Comparison of ENCODE assay signal across 10 cellular contexts in genomic region chr3:49119439-49119838, GRCh38. TPM values are rescaled to one million over a fixed set of nuclear protein-coding genes. Genes with fewer than 3 reads are reported as not detected.
DNase-seq lines count a peak whose midpoint lies in the region; ATAC-seq and TF ChIP-seq lines count a peak whose summit lies in the region.
"Had no signal": no experiment of that assay in that cellular context is flagged by ENCODE, and none has a peak within 500 bp of the region (broad histone marks: within the 10 kb centered on the region; RNA-seq: fewer than 3 reads in every experiment).

No MANE protein-coding gene starts in this region.

- no TSS peak for BruUV-seq in Caco-2 (replicated peaks; lab: Mats Ljungman, UMichigan)
- BruUV-seq in PC-9 (replicated peaks; lab: Mats Ljungman, UMichigan), result no TSS peak

- H3K9me3 ChIP-seq in Caco-2 (no peaks in the 10 kb centered on the region), PC-9 (ENCODE audit: insufficient read depth, low read depth) (no peaks in the 10 kb centered on the region), endocrine pancreas (ENCODE audit: control insufficient read depth, low read length) (no peaks in the 10 kb centered on the region), mucosa of descending colon (no peaks in the 10 kb centered on the region)

- H3K36me3 ChIP-seq in Caco-2 (ENCODE audit: control insufficient read depth, insufficient read depth, low read length) (peaks cover 11% of the 10 kb centered on the region), PC-9 (ENCODE audit: low read depth) (peaks cover 11% of the 10 kb centered on the region; the same call in 1 of the 2 replicates), endocrine pancreas (ENCODE audit: control insufficient read depth, insufficient read depth, low read length) (peaks cover 12% of the 10 kb centered on the region), mucosa of descending colon (ENCODE audit: low read depth) (peaks cover 17% of the 10 kb centered on the region)

- H3K27me3 Mint-ChIP-seq in Caco-2 (ENCODE audit: insufficient read depth, unreplicated experiment), result no peaks in the 10 kb centered on the region
- no peaks in the 10 kb centered on the region for H3K27me3 Mint-ChIP-seq in osteocyte (ENCODE audit: unreplicated experiment)

- H3K4me3 ChIP-seq in Caco-2 (ENCODE audit: low read depth, low read length) (peak overlapping the region; percentile 90), PC-9 (peak overlapping the region; percentile 69), endocrine pancreas (ENCODE audit: control insufficient read depth, insufficient read depth, low read length) (peak overlapping the region; percentile 58), mucosa of descending colon (no peak overlapping the region)

- intact Hi-C loops in Caco-2 (cut with micrococcal nuclease; ENCODE audit: unreplicated experiment), result no loop called here
- intact Hi-C loops in PC-9 (cut with micrococcal nuclease; ENCODE audit: unreplicated experiment), result no loop called here
- intact Hi-C loops in mucosa of descending colon (cut with DNase I, micrococcal nuclease), result no loop called here

- no peak for ATAC-seq in mucosa of descending colon

- H3K9me2 ChIP-seq in PC-9 (ENCODE audit: insufficient read depth), result no peaks in the 10 kb centered on the region

- H3K36me3 Mint-ChIP-seq in Caco-2 (ENCODE audit: insufficient read depth, unreplicated experiment), result peaks cover 49% of the 10 kb centered on the region
- H3K36me3 Mint-ChIP-seq in osteocyte (ENCODE audit: unreplicated experiment), result peaks cover 36% of the 10 kb centered on the region

- H3K4me1 ChIP-seq in Caco-2 (peaks cover 9% of the 10 kb centered on the region; the same call in 1 of the 2 replicates), PC-9 (replicated peaks; ENCODE audit: insufficient read depth) (peaks cover 10% of the 10 kb centered on the region), endocrine pancreas (ENCODE audit: control insufficient read depth, insufficient read depth, low read length) (no peaks in the 10 kb centered on the region), mucosa of descending colon (ENCODE audit: low read depth) (peaks cover 20% of the 10 kb centered on the region)

- H3K4me2 ChIP-seq in PC-9, result peak overlapping the region; percentile 99

- TF ChIP-seq CTCF in Caco-2 (IDR thresholded peaks at IDR 0.05; ENCODE audit: insufficient read depth in 1 of 2, low read depth in 1 of 2, low read length in 1 of 2, severe bottlenecking in 1 of 2, unreplicated experiment in 1 of 2) (no peak), PC-9 (conservative IDR thresholded peaks at IDR 0.05) (no peak), osteocyte (IDR thresholded peaks at IDR 0.05) (no peak), mucosa of descending colon (IDR thresholded peaks at IDR 0.05) (no peak), GM13976 (IDR thresholded peaks at IDR 0.05; ENCODE audit: borderline replicate concordance, control extremely low read depth, extremely low read depth, insufficient read depth, missing control alignments) (no peak)

- in situ Hi-C loops in GM13976 (cut with MboI; ENCODE audit: low sequenced_read_pairs, unreplicated experiment), result no loop called here

- H3F3A ChIP-seq in PC-9 (ENCODE audit: insufficient read depth, low read depth), result peaks cover 29% of the 10 kb centered on the region

- H3K9me3 Mint-ChIP-seq in Caco-2 (ENCODE audit: unreplicated experiment), result no peaks in the 10 kb centered on the region
- no peaks in the 10 kb centered on the region for H3K9me3 Mint-ChIP-seq in osteocyte (ENCODE audit: unreplicated experiment)

- H3K9ac ChIP-seq in endocrine pancreas (ENCODE audit: control insufficient read depth, insufficient read depth, low read length), result no peak overlapping the region

- no peak for DNase-seq in Caco-2
- no peak for DNase-seq in PC-9
- no peak for DNase-seq in osteocyte (ENCODE audit: extremely low spot score, unreplicated experiment)
- DNase-seq in mucosa of descending colon, result no peak
- DNase-seq in LoVo (ENCODE audit: low spot score), result no peak
- no peak for DNase-seq in GM13976 (ENCODE audit: low spot score)
- DNase-seq in NCI-H1417 treated with DMSO at 0.1 percent for 48 hours (lab: John Stamatoyannopoulos, UW), result no peak
- DNase-seq: stimulated activated CD4-positive, alpha-beta T cell treated with anti-CD3 and anti-CD28 coated beads, Interleukin-15, amount 100 ng/mL, for 24 hours had no signal

- H3K4me3 Mint-ChIP-seq in Caco-2 (ENCODE audit: unreplicated experiment) (peak overlapping the region; percentile 79), osteocyte (ENCODE audit: unreplicated experiment) (peak overlapping the region; percentile 79)

- H3K27ac ChIP-seq in PC-9, result peak overlapping the region; percentile 76

- no peaks in the 10 kb centered on the region for H3K4me1 Mint-ChIP-seq in Caco-2 (ENCODE audit: low read depth, unreplicated experiment)
- peaks cover 10% of the 10 kb centered on the region for H3K4me1 Mint-ChIP-seq in osteocyte (ENCODE audit: unreplicated experiment)

- no peak overlapping the region for H2AFZ ChIP-seq in PC-9

- H3K79me2 ChIP-seq in PC-9 (ENCODE audit: low read depth), result peaks cover 26% of the 10 kb centered on the region

- H3K27ac Mint-ChIP-seq in Caco-2 (ENCODE audit: unreplicated experiment), result peak overlapping the region; percentile 66
- peak overlapping the region; percentile 88 for H3K27ac Mint-ChIP-seq in osteocyte (ENCODE audit: unreplicated experiment)

- no peaks in the 10 kb centered on the region for H4K20me1 ChIP-seq in PC-9 (ENCODE audit: insufficient read depth)

- H3K27me3 ChIP-seq in Caco-2 (replicated peaks; ENCODE audit: control insufficient read depth, insufficient read depth, low read length), result no peaks in the 10 kb centered on the region
- no peaks in the 10 kb centered on the region for H3K27me3 ChIP-seq in PC-9 (ENCODE audit: insufficient read depth, low read depth)
- H3K27me3 ChIP-seq in endocrine pancreas (ENCODE audit: control insufficient read depth, insufficient read depth, low read length), result no peaks in the 10 kb centered on the region

- POLR2A ChIA-PET in Caco-2 (lab: Charles Lee), result no interaction called here
- POLR2A ChIA-PET in PC-9 (lab: Charles Lee; ENCODE audit: unreplicated experiment), result no interaction called here

- CTCF ChIA-PET in Caco-2 (lab: Charles Lee), result no interaction called here
- CTCF ChIA-PET in PC-9 (lab: Charles Lee), result no interaction called here

RNA-seq across cellular contexts. Expression of gene USP19, which starts 1.2 kb away (rescaled TPM):
- total RNA-seq in Caco-2 (2022) (55.9 and 56.4 TPM in 2 replicates), PC-9 (2021) (72.1 TPM in 2 replicates), osteocyte (75.7 and 75.9 TPM in 2 replicates), mucosa of descending colon (10 to 100 TPM; 65.7 to 84.7 (median 82.6) TPM)

RNA-seq across cellular contexts. Expression of gene LAMB2, which starts 13.4 kb away (rescaled TPM):
- total RNA-seq in Caco-2 (2022) (181 and 189 TPM in 2 replicates), PC-9 (2021) (230 and 238 TPM in 2 replicates), osteocyte (721 and 811 TPM in 2 replicates), mucosa of descending colon (100 to 1,000 TPM in 1 of 3 donors, 10 to 100 TPM in 2; 52.1 to 354 (median 82.0) TPM)
- total RNA-seq: T-helper 2 cell treated with Interferon-gamma antibody and Interleukin-4, amounts not matched to agents 100 ng/mL and 5 ng/mL, for 36 hours had no signal

RNA-seq across cellular contexts. Expression of gene QARS1, which starts 14.9 kb away (rescaled TPM):
- total RNA-seq in Caco-2 (2022), result 361 and 386 TPM in 2 replicates
- 334 and 337 TPM in 2 replicates for total RNA-seq in PC-9 (2021)
- 252 and 266 TPM in 2 replicates for total RNA-seq in osteocyte
- total RNA-seq in mucosa of descending colon, result 100 to 1,000 TPM; 235 to 415 (median 373) TPM

RNA-seq across cellular contexts. Expression of gene QRICH1, which starts 25.6 kb away (rescaled TPM):
- total RNA-seq in Caco-2 (2022), result 112 and 119 TPM in 2 replicates
- 84.8 and 87.5 TPM in 2 replicates for total RNA-seq in PC-9 (2021)
- total RNA-seq in osteocyte, result 92.9 and 104 TPM in 2 replicates
- 100 to 1,000 TPM in 1 of 3 donors, 10 to 100 TPM in 2; 73.0 to 104 (median 86.1) TPM for total RNA-seq in mucosa of descending colon

RNA-seq across cellular contexts. Expression of gene CCDC71, which starts 46.7 kb away (rescaled TPM):
- total RNA-seq in Caco-2 (2022) (15.2 and 15.9 TPM in 2 replicates), PC-9 (2021) (17.8 and 24.0 TPM in 2 replicates), osteocyte (23.7 and 24.9 TPM in 2 replicates), mucosa of descending colon (10 to 100 TPM; 15.2 to 20.7 (median 19.9) TPM)
